In genomic region chr22:20268289-20268349, GRCh38 we compare ENCODE assay signal across 8 cellular contexts. TPM values are rescaled to one million over a fixed set of nuclear protein-coding genes. Genes with fewer than 3 reads are reported as not detected.
A peak's percentile ranks its signal among the peaks of the same experiment; 100 is the strongest.
DNase-seq lines count a peak whose midpoint lies in the region; ATAC-seq and TF ChIP-seq lines count a peak whose summit lies in the region.

Gene RTN4R (minus strand): TSS chr22:20268318. CDS start chr22:20268092, 226 bp downstream.

- H3K4me1 Mint-ChIP-seq in natural killer cell treated with Interleukin-12 subunit alpha and Interleukin-12 subunit beta and Interleukin-15 and Interleukin-18, amount 100 ng/mL, for 72 hours (ENCODE audit: low read depth in 2 of 2), result peaks cover 0 to 5% of the 10 kb centered on the region in 2 donors

- no peaks in the 10 kb centered on the region for H3K79me2 ChIP-seq in ACC112 (ENCODE audit: control insufficient read depth, insufficient read depth, low read length, unreplicated experiment)

- TF ChIP-seq CTCF in dorsolateral prefrontal cortex (IDR thresholded peaks at IDR 0.05 in 54 of 56, conservative IDR thresholded peaks at IDR 0.05 in 2 of 56; ENCODE audit: low read depth in 1 of 56, partially characterized antibody in 56 of 56) (no peak), omental fat pad (IDR thresholded peaks at IDR 0.05) (no peak)

- H3K4me3 Mint-ChIP-seq in natural killer cell treated with Interleukin-12 subunit alpha and Interleukin-12 subunit beta and Interleukin-15 and Interleukin-18, amount 100 ng/mL, for 72 hours, result peak within 1 kb of the TSS; percentile 54

- peaks cover 0 to 3% of the 10 kb centered on the region in 2 donors for H3K27me3 Mint-ChIP-seq in natural killer cell treated with Interleukin-12 subunit alpha and Interleukin-12 subunit beta and Interleukin-15 and Interleukin-18, amount 100 ng/mL, for 72 hours

- no peak within 1 kb of the TSS for H3K27ac ChIP-seq in ACC112 (ENCODE audit: low read depth, low read length)
- H3K27ac ChIP-seq in dorsolateral prefrontal cortex, result peak within 1 kb of the TSS in 49 of 59 donors; percentile 13 to 97 (median 64)

- no peaks in the 10 kb centered on the region for H3K4me1 ChIP-seq in ACC112 (ENCODE audit: control insufficient read depth, insufficient read depth, low read length, unreplicated experiment)

- no peak for DNase-seq in Jurkat, Clone E6-1 (ENCODE audit: low read depth, low spot score)
- DNase-seq in dorsolateral prefrontal cortex (no peak), omental fat pad (ENCODE audit: low spot score) (no peak)
- no peak for DNase-seq in natural killer cell treated with Interleukin-12 subunit alpha and Interleukin-12 subunit beta and Interleukin-15 and Interleukin-18, amount 100 ng/mL, for 72 hours (ENCODE audit: low spot score)
- DNase-seq in stimulated activated CD4-positive, alpha-beta T cell treated with anti-CD3 and anti-CD28 coated beads, Interleukin-4, amount 100 ng/mL, for 24 hours, result no peak

- H3K27me3 ChIP-seq in ACC112 (ENCODE audit: insufficient read depth, low read length), result no peaks in the 10 kb centered on the region
- H3K27me3 ChIP-seq in dorsolateral prefrontal cortex, result no peaks in the 10 kb centered on the region

- H3K27ac Mint-ChIP-seq in natural killer cell treated with Interleukin-12 subunit alpha and Interleukin-12 subunit beta and Interleukin-15 and Interleukin-18, amount 100 ng/mL, for 72 hours, result no peak within 1 kb of the TSS

- no peak for ATAC-seq in natural killer cell treated with Interleukin-12 subunit alpha and Interleukin-12 subunit beta and Interleukin-15 and Interleukin-18, amount 100 ng/mL, for 72 hours
- ATAC-seq in omental fat pad (ENCODE audit: low FRiP score), result no peak
- ATAC-seq in GM19328 (IDR thresholded peaks at IDR 0.05; ENCODE audit: unreplicated experiment), result no peak
- no peak for ATAC-seq in esophagus mucosa

- H3K4me3 ChIP-seq in ACC112 (ENCODE audit: low read depth, low read length) (peak within 1 kb of the TSS; percentile 62; the same call in 1 of the 2 replicates), dorsolateral prefrontal cortex (peak within 1 kb of the TSS; percentile 31 to 78 (median 62))
- H3K4me3 ChIP-seq in Jurkat, Clone E6-1 (ENCODE audit: low read length), result peak within 1 kb of the TSS; percentile 37

- no peak within 1 kb of the TSS for H2AFZ ChIP-seq in ACC112 (ENCODE audit: low read length, unreplicated experiment)

- intact Hi-C loops in dorsolateral prefrontal cortex (cut with DNase I), result loop anchor here (1.0 to 5.0 kb wide), 2 partner anchors 111 kb away; no protein-coding TSS in a partner anchor

- H3K36me3 ChIP-seq in ACC112 (ENCODE audit: insufficient read depth, low read length), result no peaks in the 10 kb centered on the region

- H3K36me3 Mint-ChIP-seq in natural killer cell treated with Interleukin-12 subunit alpha and Interleukin-12 subunit beta and Interleukin-15 and Interleukin-18, amount 100 ng/mL, for 72 hours, result no peaks in the 10 kb centered on the region

- no peaks in the 10 kb centered on the region for H3K9me3 Mint-ChIP-seq in natural killer cell treated with Interleukin-12 subunit alpha and Interleukin-12 subunit beta and Interleukin-15 and Interleukin-18, amount 100 ng/mL, for 72 hours

RNA-seq across cellular contexts. Expression of gene RTN4R, which starts in this region (rescaled TPM):
- 8.8 TPM for polyA plus RNA-seq in Jurkat, Clone E6-1 (2012; ENCODE audit: insufficient read depth, insufficient read length)
- 10 to 100 TPM; 14.5 to 68.2 (median 38.9) TPM for total RNA-seq in dorsolateral prefrontal cortex
- under 1 TPM; 0.48 to 0.78 TPM for total RNA-seq in natural killer cell treated with Interleukin-12 subunit alpha and Interleukin-12 subunit beta and Interleukin-15 and Interleukin-18, amount 100 ng/mL, for 72 hours
- total RNA-seq in omental fat pad, result 1 to 10 TPM in 2 of 4 donors, under 1 TPM in 2; 0.25 to 2.3 (median 1.3) TPM
- total RNA-seq in esophagus mucosa, result 3.9 TPM
